9 cellular contexts compared by ENCODE assay signal in the genomic region with DNA sequence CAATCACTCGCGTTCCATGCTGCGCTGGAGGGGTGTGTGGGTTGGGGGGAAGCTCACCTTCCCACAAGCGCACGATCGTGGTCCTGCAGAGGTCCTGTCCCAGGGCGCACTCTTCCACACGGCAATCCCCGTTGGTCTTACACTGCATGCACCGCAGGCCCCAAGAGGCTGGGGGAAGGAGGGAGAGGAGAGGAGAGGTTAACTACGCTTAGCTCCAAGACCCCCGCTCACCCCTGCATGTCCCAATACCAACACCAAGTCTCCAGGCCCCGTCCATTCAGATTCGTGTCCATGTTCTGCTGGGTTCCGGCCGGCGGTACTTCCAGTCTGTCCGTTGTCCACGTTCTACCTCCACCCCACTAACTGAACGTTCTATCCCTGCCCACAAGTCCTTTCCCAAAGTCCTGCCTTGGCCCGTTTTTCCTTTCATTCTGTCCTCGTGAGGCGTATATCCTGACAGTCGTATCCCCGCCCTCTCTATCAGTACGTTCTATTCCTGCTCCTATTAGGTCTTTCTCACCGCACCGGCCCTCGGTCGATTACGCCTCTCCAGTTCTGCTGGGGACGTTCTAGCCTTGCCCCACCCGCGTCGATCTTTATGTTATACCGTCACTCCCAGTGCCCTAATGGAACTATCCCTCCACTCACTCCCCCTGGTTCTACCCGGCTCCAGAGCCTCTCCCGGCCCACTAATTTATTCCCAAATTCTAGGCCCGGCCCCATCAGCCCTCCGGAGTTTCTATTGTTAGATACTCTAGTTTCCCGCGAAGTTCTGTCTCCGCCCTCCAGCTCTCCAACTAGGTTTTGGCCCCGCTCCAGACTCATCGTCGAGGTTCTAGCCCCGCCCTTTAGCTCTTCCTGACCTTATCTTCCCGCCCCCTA. TPM values are rescaled to one million over a fixed set of nuclear protein-coding genes. Genes with fewer than 3 reads are reported as not detected.
A peak's percentile ranks its signal among the peaks of the same experiment; 100 is the strongest.
DNase-seq lines count a peak whose midpoint lies in the region; ATAC-seq, FAIRE-seq and TF ChIP-seq lines count a peak whose summit lies in the region.
"Had no signal": no experiment of that assay in that cellular context is flagged by ENCODE, and none has a peak within 500 bp of the region (broad histone marks: within the 10 kb centered on the region; RNA-seq: fewer than 3 reads in every experiment).

No MANE protein-coding gene starts in this region.

- H3K23ac ChIP-seq in IMR-90 (ENCODE audit: low read depth, low read length) = peak overlapping the region; percentile 53

- peaks cover 22% of the 10 kb centered on the region for H3K36me3 Mint-ChIP-seq in astrocyte (ENCODE audit: low read depth, unreplicated experiment)
- peaks cover 4 to 15% of the 10 kb centered on the region in 2 donors for H3K36me3 Mint-ChIP-seq in stimulated activated naive B cell treated with anti-CD40 and anti-IgM and Interleukin-4, amounts not matched to agents 10 μg/mL and 1 μg/mL and 100 μg/mL, for 72 hours

- no peak overlapping the region for H3K18ac ChIP-seq in IMR-90 (ENCODE audit: low read depth, low read length)

- H3K9me3 Mint-ChIP-seq in astrocyte (ENCODE audit: unreplicated experiment) = no peaks in the 10 kb centered on the region
- peaks cover 3 to 9% of the 10 kb centered on the region in 2 donors for H3K9me3 Mint-ChIP-seq in stimulated activated naive B cell treated with anti-CD40 and anti-IgM and Interleukin-4, amounts not matched to agents 10 μg/mL and 1 μg/mL and 100 μg/mL, for 72 hours

- H3K4me1 Mint-ChIP-seq in astrocyte (ENCODE audit: low read depth, unreplicated experiment) = peaks cover 15% of the 10 kb centered on the region
- peaks cover 31 to 44% of the 10 kb centered on the region in 2 donors for H3K4me1 Mint-ChIP-seq in stimulated activated naive B cell treated with anti-CD40 and anti-IgM and Interleukin-4, amounts not matched to agents 10 μg/mL and 1 μg/mL and 100 μg/mL, for 72 hours

- peak overlapping the region; percentile 1; the same call in 1 of the 2 replicates for H3K27ac ChIP-seq in IMR-90 (ENCODE audit: insufficient read depth, low read length)
- H3K27ac ChIP-seq in astrocyte (ENCODE audit: low read depth, low read length) = peak overlapping the region; percentile 19

- peak overlapping the region; percentile 13 for H2AK9ac ChIP-seq in IMR-90 (replicated peaks; ENCODE audit: low read depth, low read length, poor library complexity)

- intact Hi-C loops in IMR-90 (cut with micrococcal nuclease) = loop anchor here (2.0 to 10.0 kb wide), 2 partner anchors 69 to 563 kb away; no protein-coding TSS in a partner anchor

- peak overlapping the region; percentile 38 for H3K4me3 ChIP-seq in BE2C (ENCODE audit: low read depth, low read length)
- peak overlapping the region; percentile 38 for H3K4me3 ChIP-seq in IMR-90 (ENCODE audit: insufficient read depth, low read depth, low read length)
- H3K4me3 ChIP-seq in astrocyte (ENCODE audit: insufficient read depth, low read depth, low read length) = peak overlapping the region; percentile 61

- H3K4me2 ChIP-seq in IMR-90 (ENCODE audit: low read depth, low read length) = peak overlapping the region; percentile 85
- peak overlapping the region; percentile 88 for H3K4me2 ChIP-seq in astrocyte (ENCODE audit: low read length)

- H3K9me3 ChIP-seq in BE2C (no peaks in the 10 kb centered on the region), IMR-90 (ENCODE audit: control insufficient read depth, insufficient read depth, low read length) (no peaks in the 10 kb centered on the region), astrocyte (ENCODE audit: insufficient read depth, low read depth, low read length) (no peaks in the 10 kb centered on the region)

- H4K8ac ChIP-seq in IMR-90 (ENCODE audit: low read depth in 2 of 2, low read length in 2 of 2) = peak overlapping the region in 1 of 2 experiments; percentile 11; a peak in 1 of 4 replicates

- FAIRE-seq in astrocyte (lab: Jason Lieb, UNC) = no peak

- TF ChIP-seq POLR2A in IMR-90 (IDR thresholded peaks at IDR 0.05; ENCODE audit: low read depth, low read length) = no peak

- TF ChIP-seq RAD21 in IMR-90 (IDR thresholded peaks at IDR 0.05; ENCODE audit: low read length) = no peak

- peaks cover 57% of the 10 kb centered on the region for H3K79me2 ChIP-seq in astrocyte (ENCODE audit: insufficient read depth, low read length)

- no peak overlapping the region; the same call in 1 of the 2 replicates for H2AK5ac ChIP-seq in IMR-90 (ENCODE audit: low read depth, low read length)

- dilution Hi-C loops in IMR-90 (cut with HindIII; ENCODE audit: low sequenced_read_pairs, unreplicated experiment) = no loop called here

- H3K27me3 ChIP-seq in BE2C (peaks cover 18% of the 10 kb centered on the region), IMR-90 (ENCODE audit: control insufficient read depth, insufficient read depth, low read length) (no peaks in the 10 kb centered on the region), astrocyte (ENCODE audit: insufficient read depth, low read length) (no peaks in the 10 kb centered on the region)

- H3K27ac Mint-ChIP-seq in astrocyte (ENCODE audit: unreplicated experiment) = peak overlapping the region; percentile 75
- peak overlapping the region; percentile 48 for H3K27ac Mint-ChIP-seq in stimulated activated naive B cell treated with anti-CD40 and anti-IgM and Interleukin-4, amounts not matched to agents 10 μg/mL and 1 μg/mL and 100 μg/mL, for 72 hours

- 10% methylated on average over 31 of the region's 48 CpGs; no CpG with 5 or more reads in 1 of the 2 experiments for WGBS in IMR-90 (ENCODE audit: extremely low coverage in 2 of 2, insufficient read length in 1 of 2), 2 experiments

- H2BK5ac ChIP-seq in IMR-90 (ENCODE audit: low read depth, low read length, poor library complexity, severe bottlenecking) = no peak overlapping the region

- H3K4me1 ChIP-seq in BE2C (no peaks in the 10 kb centered on the region), IMR-90 (ENCODE audit: control insufficient read depth, insufficient read depth, low read length) (peaks cover 8% of the 10 kb centered on the region), astrocyte (ENCODE audit: insufficient read depth, low read length) (peaks cover 19% of the 10 kb centered on the region)

- in situ Hi-C loops in IMR-90 (cut with MboI; ENCODE audit: low sequenced_read_pairs) = no loop called here

- H2BK120ac ChIP-seq in IMR-90 (ENCODE audit: low read depth, low read length) = no peak overlapping the region

- no peak for ATAC-seq in IMR-90 (ENCODE audit: low read depth)
- no peak for ATAC-seq in stimulated activated naive B cell treated with anti-CD40 and anti-IgM and Interleukin-4, amounts not matched to agents 10 μg/mL and 1 μg/mL and 100 μg/mL, for 72 hours (replicated peaks)
- ATAC-seq in HG03442 (IDR thresholded peaks at IDR 0.05; ENCODE audit: unreplicated experiment) = no peak
- no peak for ATAC-seq in HG03439 (IDR thresholded peaks at IDR 0.05; ENCODE audit: unreplicated experiment)

- DNase-seq in BE2C (no peak), IMR-90 (peak; percentile 20), astrocyte (ENCODE audit: low read depth) (no peak), inferior parietal cortex (ENCODE audit: extremely low spot score) (peak; percentile 20), globus pallidus (ENCODE audit: low spot score) (no peak)
- DNase-seq in stimulated activated naive B cell treated with anti-CD40 and anti-IgM and Interleukin-4, amounts not matched to agents 10 μg/mL and 1 μg/mL and 100 μg/mL, for 72 hours = peak; percentile 1

- no peak overlapping the region for H2BK20ac ChIP-seq in IMR-90 (ENCODE audit: low read depth, low read length)

- no peaks in the 10 kb centered on the region for H3K27me3 Mint-ChIP-seq in astrocyte (ENCODE audit: low read depth, unreplicated experiment)
- H3K27me3 Mint-ChIP-seq in stimulated activated naive B cell treated with anti-CD40 and anti-IgM and Interleukin-4, amounts not matched to agents 10 μg/mL and 1 μg/mL and 100 μg/mL, for 72 hours = peaks cover 19 to 46% of the 10 kb centered on the region in 2 donors

- peak overlapping the region; percentile 34 for H3K14ac ChIP-seq in IMR-90 (replicated peaks; ENCODE audit: low read depth, low read length)

- BruUV-seq in IMR-90 (replicated peaks; lab: Mats Ljungman, UMichigan) = no TSS peak

- CTCF ChIA-PET in IMR-90 (lab: Yijun Ruan, JAX) = interaction anchor here (0.6 to 1.2 kb wide), 7 partner anchors 58 to 220 kb away, joined by 3 to 4 read pairs (median 3); no protein-coding TSS in a partner anchor

- POLR2A ChIA-PET in IMR-90 (lab: Charles Lee; ENCODE audit: unreplicated experiment) = interaction anchor here (1.1 kb wide), 1 partner anchor 75 kb away, joined by 3 read pairs; no protein-coding TSS in a partner anchor

- no peaks in the 10 kb centered on the region for H3K36me3 ChIP-seq in BE2C
- H3K36me3 ChIP-seq in IMR-90 (ENCODE audit: control insufficient read depth, insufficient read depth, low read length) = peaks cover 33% of the 10 kb centered on the region
- peaks cover 42% of the 10 kb centered on the region for H3K36me3 ChIP-seq in astrocyte (ENCODE audit: insufficient read depth, low read length)

- no peak overlapping the region for H2BK15ac ChIP-seq in IMR-90 (ENCODE audit: low read depth, low read length)

- peaks cover 38 to 53% of the 10 kb centered on the region in 2 experiments for H3K79me1 ChIP-seq in IMR-90 (ENCODE audit: low read depth in 1 of 2, low read length in 2 of 2)

- no peak for TF ChIP-seq CTCF in BE2C (IDR thresholded peaks at IDR 0.05; ENCODE audit: low read depth, low read length)
- TF ChIP-seq CTCF in IMR-90 (conservative IDR thresholded peaks at IDR 0.05; ENCODE audit: low read depth, low read length) = no peak
- TF ChIP-seq CTCF in astrocyte (IDR thresholded peaks at IDR 0.05; ENCODE audit: insufficient read depth, low read depth, low read length) = no peak

- H2AFZ ChIP-seq in IMR-90 (replicated peaks; ENCODE audit: low read length, poor library complexity) (peak overlapping the region; percentile 8), astrocyte (ENCODE audit: low read depth, low read length) (no peak overlapping the region)

- no peak overlapping the region for H3K56ac ChIP-seq in IMR-90 (ENCODE audit: extremely low read depth, insufficient read depth, low read length)

- H3K4me3 Mint-ChIP-seq in astrocyte (ENCODE audit: unreplicated experiment) = peak overlapping the region; percentile 94
- peak overlapping the region; percentile 83 to 86 for H3K4me3 Mint-ChIP-seq in stimulated activated naive B cell treated with anti-CD40 and anti-IgM and Interleukin-4, amounts not matched to agents 10 μg/mL and 1 μg/mL and 100 μg/mL, for 72 hours

- peaks cover 18% of the 10 kb centered on the region for H3K9me1 ChIP-seq in IMR-90 (ENCODE audit: insufficient read depth, low read length)

- H3K4ac ChIP-seq in IMR-90 (ENCODE audit: low read depth, low read length) = no peak overlapping the region; the same call in none of the 2 replicates

- H3K9ac ChIP-seq in IMR-90 (ENCODE audit: low read depth, low read length) (peak overlapping the region; percentile 37; the same call in 1 of the 2 replicates), astrocyte (ENCODE audit: low read length) (peak overlapping the region; percentile 70)

- H4K91ac ChIP-seq in IMR-90 (ENCODE audit: insufficient read depth, low read depth, low read length) = no peak overlapping the region

- H4K20me1 ChIP-seq in IMR-90 (ENCODE audit: insufficient read depth, low read length) (peaks cover 43% of the 10 kb centered on the region), astrocyte (ENCODE audit: insufficient read depth, low read length) (peaks cover 50% of the 10 kb centered on the region)

- no peak overlapping the region for H4K5ac ChIP-seq in IMR-90 (ENCODE audit: low read depth, low read length)

RNA-seq across cellular contexts. Expression of a gene that starts 2.2 kb away (rescaled TPM):
- 0.66 TPM for polyA plus RNA-seq in BE2C (2012; ENCODE audit: insufficient read depth, insufficient read length, low read depth)
- total RNA-seq in IMR-90 (2012; rRNA removed) (112 and 115 TPM in 2 replicates), astrocyte (112 and 116 TPM in 2 replicates)
- polyA plus RNA-seq in IMR-90 (2012; rRNA removed) = 263 and 328 TPM in 2 replicates
- 330 and 334 TPM in 2 replicates for polyA plus RNA-seq in IMR-90 (2012; cell fraction: cytosol; rRNA removed)
- 200 and 249 TPM in 2 replicates for polyA plus RNA-seq in IMR-90 (2012; cell fraction: nucleus; rRNA removed; ENCODE audit: low replicate concordance)

RNA-seq across cellular contexts. Expression of a gene that starts 28.1 kb away (rescaled TPM):
- polyA plus RNA-seq in BE2C (2012; ENCODE audit: insufficient read depth, insufficient read length, low read depth) = 8.9 TPM
- total RNA-seq in IMR-90 (2012; rRNA removed) = 1.7 and 2.0 TPM in 2 replicates
- polyA plus RNA-seq in IMR-90 (2012; rRNA removed) = 4.0 and 4.9 TPM in 2 replicates
- polyA plus RNA-seq in IMR-90 (2012; cell fraction: cytosol; rRNA removed) = 4.3 and 7.1 TPM in 2 replicates
- polyA plus RNA-seq in IMR-90 (2012; cell fraction: nucleus; rRNA removed; ENCODE audit: low replicate concordance) = 2.1 and 2.2 TPM in 2 replicates
- total RNA-seq in astrocyte = 40.8 and 52.1 TPM in 2 replicates

RNA-seq across cellular contexts. Expression of a gene that starts 48.1 kb away (rescaled TPM):
- polyA plus RNA-seq in BE2C (2012; ENCODE audit: insufficient read depth, insufficient read length, low read depth) = not detected
- not detected in 2 replicates for total RNA-seq in IMR-90 (2012; rRNA removed)
- not detected in 2 replicates for polyA plus RNA-seq in IMR-90 (2012; rRNA removed)
- polyA plus RNA-seq in IMR-90 (2012; cell fraction: cytosol; rRNA removed) = not detected in 2 replicates
- not detected in 2 replicates for polyA plus RNA-seq in IMR-90 (2012; cell fraction: nucleus; rRNA removed; ENCODE audit: low replicate concordance)
- total RNA-seq in astrocyte = not detected in 2 replicates
- total RNA-seq: myocyte had no signal

RNA-seq across cellular contexts. Expression of a gene that starts 48.3 kb away (rescaled TPM):
- 235 TPM for polyA plus RNA-seq in BE2C (2012; ENCODE audit: insufficient read depth, insufficient read length, low read depth)
- 9.9 and 10.3 TPM in 2 replicates for total RNA-seq in IMR-90 (2012; rRNA removed)
- polyA plus RNA-seq in IMR-90 (2012; rRNA removed) = 32.3 and 45.4 TPM in 2 replicates
- 49.1 and 54.4 TPM in 2 replicates for polyA plus RNA-seq in IMR-90 (2012; cell fraction: cytosol; rRNA removed)
- polyA plus RNA-seq in IMR-90 (2012; cell fraction: nucleus; rRNA removed; ENCODE audit: low replicate concordance) = 16.4 and 17.3 TPM in 2 replicates
- total RNA-seq in astrocyte = 53.4 and 54.7 TPM in 2 replicates

RNA-seq across cellular contexts. Expression of a gene that starts 55.9 kb away (rescaled TPM):
- 0.45 TPM for polyA plus RNA-seq in BE2C (2012; ENCODE audit: insufficient read depth, insufficient read length, low read depth)
- not detected in 2 replicates for total RNA-seq in IMR-90 (2012; rRNA removed)
- 0.10 TPM in 2 replicates for polyA plus RNA-seq in IMR-90 (2012; rRNA removed)
- 0.02 TPM in 1 of 2 replicates, not detected in the other for polyA plus RNA-seq in IMR-90 (2012; cell fraction: cytosol; rRNA removed)
- 0.47 and 1.0 TPM in 2 replicates for polyA plus RNA-seq in IMR-90 (2012; cell fraction: nucleus; rRNA removed; ENCODE audit: low replicate concordance)
- 0.23 TPM in 1 of 2 replicates, not detected in the other for total RNA-seq in astrocyte
- total RNA-seq: myocyte had no signal

Comparison
In these comparisons a context has a peak if more than half of its experiments do, and no peak if none do; other contexts are left out.
1. DNase-seq: peak in IMR-90 (single experiment), inferior parietal cortex (single experiment) and stimulated activated naive B cell treated with anti-CD40 and anti-IgM and Interleukin-4, amounts not matched to agents 10 μg/mL and 1 μg/mL and 100 μg/mL, for 72 hours (single experiment); none in BE2C (single experiment), astrocyte (single experiment) and globus pallidus (single experiment).
2. RNA of a gene that starts 28.1 kb away (total RNA-seq): 40.8 to 52.1 TPM in astrocyte; 1.7 to 2.0 TPM in IMR-90; every median in the first group is over 10 times any median in the second.
3. Peak in every context shown above with its lines, with median percentiles within 50 percentile points of each other: H3K4me3 ChIP-seq.